Comparison of ENCODE assay signal across 34 cellular contexts in genomic region chr20:39641423-39641822, GRCh38.
"Had no signal": no experiment of that assay in that cellular context is flagged by ENCODE, and none has a peak within 500 bp of the region (broad histone marks: within the 10 kb centered on the region; RNA-seq: fewer than 3 reads in every experiment).

No MANE protein-coding gene starts in this region.

- H3K27ac ChIP-seq: adrenal gland, ascending aorta, body of pancreas, brain microvascular endothelial cell, breast epithelium, cardiac muscle cell had no signal

- H3K36me3 ChIP-seq: adrenal gland, ascending aorta, brain microvascular endothelial cell, breast epithelium, cardiac muscle cell had no signal

- DNase-seq: activated effector memory CD4-positive, alpha-beta T cell treated with anti-CD3 and anti-CD28 coated beads, Interleukin-2, amount 50 U/mL, for 16 hours; activated effector memory CD4-positive, alpha-beta T cell treated with Interleukin-2 at 50 U/mL for 16 hours; activated gamma-delta T cell; activated gamma-delta T cell treated with Interleukin-2 at 50 U/mL for 16 hours; activated naive CD4-positive, alpha-beta T cell; activated naive CD4-positive, alpha-beta T cell treated with anti-CD3 and anti-CD28 coated beads for 36 hours; activated naive CD4-positive, alpha-beta T cell treated with anti-CD3 and anti-CD28 coated beads, Interleukin-2, amount 10 ng/mL, durations not matched to agents 7 days and 5 days; activated naive CD4-positive, alpha-beta T cell treated with anti-CD3 and anti-CD28 coated beads, Interleukin-2, amount 50 U/mL, for 16 hours; activated naive CD4-positive, alpha-beta T cell treated with Interleukin-2 at 50 U/mL for 16 hours; activated naive CD8-positive, alpha-beta T cell treated with anti-CD3 and anti-CD28 coated beads for 36 hours; activated naive CD8-positive, alpha-beta T cell treated with anti-CD3 and anti-CD28 coated beads, Interleukin-2, amount 10 ng/mL, durations not matched to agents 7 days and 5 days; activated naive CD8-positive, alpha-beta T cell treated with anti-CD3 and anti-CD28 coated beads, Interleukin-2, amount 50 U/mL, for 24 hours; activated T-cell treated with anti-CD3 and anti-CD28 coated beads, Interleukin-2, amount 50 U/mL, for 1 hour; activated T-cell treated with anti-CD3 and anti-CD28 coated beads, Interleukin-2, amount 50 U/mL, for 24 hours; activated T-cell treated with anti-CD3 and anti-CD28 coated beads, Interleukin-2, amount 50 U/mL, for 4 hours; activated T-cell treated with anti-CD3 and anti-CD28 coated beads, Interleukin-2, amount 50 U/mL, for 48 hours; activated T-cell treated with anti-CD3 and anti-CD28 coated beads, Interleukin-2, amount 50 U/mL, for 72 hours; adrenal gland; amniotic stem cell; amygdala; anterior cingulate cortex; aorta; body of pancreas; brain microvascular endothelial cell; caudate nucleus; central memory CD4-positive, alpha-beta T cell; cerebellar nuclear complex had no signal

- FAIRE-seq: astrocyte, bronchial epithelial cell had no signal

- H3K27me3 ChIP-seq: adrenal gland, ascending aorta, body of pancreas, brain microvascular endothelial cell, breast epithelium, cardiac muscle cell had no signal

- H3K4me1 ChIP-seq: adrenal gland, ascending aorta, body of pancreas, breast epithelium had no signal

- H3K4me3 ChIP-seq: adrenal gland, ascending aorta, body of pancreas, breast epithelium, cardiac muscle cell had no signal

- ATAC-seq: activated naive CD4-positive, alpha-beta T cell treated with anti-CD3 and anti-CD28 coated beads, Interleukin-2, amount 50 U/mL, for 72 hours; activated naive CD8-positive, alpha-beta T cell treated with anti-CD3 and anti-CD28 coated beads, Interleukin-2, amount 50 U/mL, for 24 hours; activated T-cell treated with anti-CD3 and anti-CD28 coated beads, Interleukin-2, amount 50 U/mL, for 4 hours; activated T-cell treated with anti-CD3 and anti-CD28 coated beads, Interleukin-2, amount 50 U/mL, for 72 hours; activated T-helper 17 cell treated with anti-CD3 and anti-CD28 coated beads, Interleukin-2, amount 50 U/mL, for 72 hours; body of pancreas had no signal

- H3K9me3 ChIP-seq: adrenal gland, ascending aorta, body of pancreas, breast epithelium had no signal
